4 cellular contexts compared by ENCODE assay signal in genomic region chr11:73232487-73232886, GRCh38. TPM values are rescaled to one million over a fixed set of nuclear protein-coding genes. Genes with fewer than 3 reads are reported as not detected.
"Had no signal": no experiment of that assay in that cellular context is flagged by ENCODE, and none has a peak within 500 bp of the region (broad histone marks: within the 10 kb centered on the region; RNA-seq: fewer than 3 reads in every experiment).

No MANE protein-coding gene starts in this region.

RNA-seq across cellular contexts. Expression of gene P2RY2, which starts 14.4 kb away (rescaled TPM):
- total RNA-seq: GM23248, H4 had no signal
- polyA plus RNA-seq: GM23248 had no signal

RNA-seq across cellular contexts. Expression of gene P2RY6, which starts 39.7 kb away (rescaled TPM):
- total RNA-seq: HT1080 had no signal
- polyA plus RNA-seq: IgD-negative memory B cell had no signal
